ENCODE assay signal across 8 cellular contexts in genomic region chr13:30395192-30396158, GRCh38. TPM values are rescaled to one million over a fixed set of nuclear protein-coding genes. Genes with fewer than 3 reads are reported as not detected.
DNase-seq lines count a peak whose midpoint lies in the region; ATAC-seq, FAIRE-seq and TF ChIP-seq lines count a peak whose summit lies in the region.

No MANE protein-coding gene starts in this region.

- peak overlapping the region; percentile 98 for H3K27ac Mint-ChIP-seq in T-helper 17 cell

- H3K36me3 ChIP-seq in K562 (ENCODE audit: control insufficient read depth, insufficient read depth, low read length) (no peaks in the 10 kb centered on the region), rectal smooth muscle tissue (ENCODE audit: control insufficient read depth, insufficient read depth, low read length) (no peaks in the 10 kb centered on the region)

- H3K4me3 Mint-ChIP-seq in T-helper 17 cell = peak overlapping the region; percentile 97

- peak; percentile 59 for FAIRE-seq in K562 (lab: Jason Lieb, UNC)

- no peaks in the 10 kb centered on the region for H3K27me3 Mint-ChIP-seq in T-helper 17 cell

- DNase-seq in GM10248 (ENCODE audit: extremely low spot score) = peak; percentile 68
- DNase-seq in NCI-H128 (lab: John Stamatoyannopoulos, UW; ENCODE audit: unreplicated experiment) = peak; percentile 37
- DNase-seq in T-helper 17 cell = peak; percentile 40 to 53 (median 51)
- DNase-seq in K562 (ENCODE audit: extremely low read depth in 1 of 4, low spot score in 3 of 4) = peak in 3 of 4 experiments; percentile 24 to 55 (median 29)
- peak; percentile 82 to 84 for DNase-seq in hippocampal formation (lab: John Stamatoyannopoulos, UW)
- no peak for DNase-seq in RPMI8226

- no peaks in the 10 kb centered on the region for H3K36me3 Mint-ChIP-seq in T-helper 17 cell (ENCODE audit: low read depth)

- CTCF ChIA-PET in GM10248 (lab: Yijun Ruan, JAX) = interaction anchor here (0.6 to 5.6 kb wide), 7 partner anchors 10 to 56 kb away, joined by 3 to 25 read pairs (median 7); no protein-coding TSS in a partner anchor
- CTCF ChIA-PET in K562 (lab: Yijun Ruan, JAX; ENCODE audit: low intra/inter-chr PET ratio) = no interaction called here

- ATAC-seq in HG02642 (IDR thresholded peaks at IDR 0.05; ENCODE audit: poor library complexity, unreplicated experiment) (peak; percentile 77), T-helper 17 cell (peak; percentile 86), K562 (peak; percentile 75)

- 12% methylated on average over 15 of the region's 19 CpGs for WGBS in K562 (ENCODE audit: insufficient coverage, low coverage, missing lambda C conversion rate)

- POLR2A ChIA-PET in GM10248 (lab: Yijun Ruan, JAX) (no interaction called here), K562 (lab: Yijun Ruan, JAX) (interaction anchor here (0.6 to 0.8 kb wide), 3 partner anchors 10 to 229 kb away, joined by 3 read pairs; partner anchors contain the start of gene KATNAL1)

- no peak for TF ChIP-seq RAD21 in K562 (CRISPR knock-in tag; conservative IDR thresholded peaks at IDR 0.05 in 1 of 2, IDR thresholded peaks at IDR 0.05 in 1 of 2)

- peaks cover 24% of the 10 kb centered on the region for H3K4me1 Mint-ChIP-seq in T-helper 17 cell

- H3K79me2 ChIP-seq in K562 (ENCODE audit: control insufficient read depth, insufficient read depth, low read length) = no peaks in the 10 kb centered on the region

- BruUV-seq in K562 (replicated peaks; lab: Mats Ljungman, UMichigan) = no TSS peak

- intact Hi-C loops in K562 (cut with micrococcal nuclease) = no loop called here

- H3K27me3 ChIP-seq in K562 (ENCODE audit: control insufficient read depth in 2 of 2, insufficient read depth in 2 of 2, low read length in 2 of 2) (peaks cover 2 to 6% of the 10 kb centered on the region in 2 experiments; a peak in 2 of 5 replicates), rectal smooth muscle tissue (ENCODE audit: control insufficient read depth, insufficient read depth, low read length) (no peaks in the 10 kb centered on the region)

- no peak for TF ChIP-seq POLR2A in K562 (conservative IDR thresholded peaks at IDR 0.05)

- no peaks in the 10 kb centered on the region for H4K20me1 ChIP-seq in K562 (replicated peaks; ENCODE audit: control insufficient read depth, insufficient read depth, low read length)

- H2AFZ ChIP-seq in K562 (ENCODE audit: low read depth, low read length) = peak overlapping the region; percentile 88

- TF ChIP-seq EP300 in K562 (IDR thresholded peaks at IDR 0.05; ENCODE audit: low read length) = no peak

- in situ Hi-C loops in K562 (cut with MboI) = no loop called here

- H3K27ac ChIP-seq in K562 (ENCODE audit: extremely low read depth, low read depth, low read length) = no peak overlapping the region
- peak overlapping the region; percentile 96 for H3K27ac ChIP-seq in rectal smooth muscle tissue (ENCODE audit: low read depth, low read length)

- peak overlapping the region; percentile 67 for H3K4me2 ChIP-seq in K562 (ENCODE audit: insufficient read depth, low read length)

- H3K9me3 ChIP-seq in T-helper 17 cell (ENCODE audit: control insufficient read depth, low read length, poor library complexity, severe bottlenecking) (no peaks in the 10 kb centered on the region), K562 (replicated peaks; ENCODE audit: control insufficient read depth, insufficient read depth, low read depth, low read length) (no peaks in the 10 kb centered on the region)

- no peak for TF ChIP-seq CTCF in GM10248 (IDR thresholded peaks at IDR 0.05; ENCODE audit: control extremely low read depth, extremely low read depth, low read depth, missing control alignments)
- no peak for TF ChIP-seq CTCF in K562 (IDR thresholded peaks at IDR 0.05 in 2 of 3, conservative IDR thresholded peaks at IDR 0.05 in 1 of 3; ENCODE audit: insufficient read depth in 2 of 3, low read depth in 1 of 3, low read length in 3 of 3)

- H3K9me1 ChIP-seq in K562 (ENCODE audit: control insufficient read depth, insufficient read depth, low read length) = no peaks in the 10 kb centered on the region

- H3K4me3 ChIP-seq in K562 (peak overlapping the region; percentile 17; the same call in 1 of the 2 replicates), rectal smooth muscle tissue (ENCODE audit: low read length) (peak overlapping the region; percentile 92)

- H3K4me1 ChIP-seq in K562 (replicated peaks in 1 of 2; ENCODE audit: control insufficient read depth in 2 of 2, insufficient read depth in 2 of 2, low read length in 2 of 2) (peaks cover 3 to 4% of the 10 kb centered on the region in 2 experiments; a peak in 2 of 5 replicates), rectal smooth muscle tissue (ENCODE audit: control insufficient read depth, insufficient read depth, low read length) (peaks cover 2% of the 10 kb centered on the region)

- peak overlapping the region; percentile 30 to 48; a peak in 1 of 4 replicates for H3K9ac ChIP-seq in K562 (ENCODE audit: insufficient read depth in 1 of 2, low read depth in 2 of 2, low read length in 2 of 2)
- H3K9ac ChIP-seq in rectal smooth muscle tissue (ENCODE audit: low read length) = peak overlapping the region; percentile 94

TF ChIP-seq in K562, 482 proteins besides CTCF, POLR2A, EP300 and RAD21 (continues in another document):
- TF ChIP-seq MAX (CRISPR knock-in tag; IDR thresholded peaks at IDR 0.05) (0 out of 2 replicates have a peak, but pooled peaks have one; percentile 23), FOS (IDR thresholded peaks at IDR 0.05; ENCODE audit: extremely low read depth, insufficient read length) (peak; percentile 64), ASH1L (IDR thresholded peaks at IDR 0.05; ENCODE audit: borderline replicate concordance, low read depth, partially characterized antibody) (no peak), ZNF175 (CRISPR knock-in tag; IDR thresholded peaks at IDR 0.05; ENCODE audit: low read depth) (no peak), KDM4B (IDR thresholded peaks at IDR 0.05; ENCODE audit: borderline replicate concordance in 2 of 2, low read depth in 1 of 2) (no peak), RAD51 (IDR thresholded peaks at IDR 0.05; ENCODE audit: borderline replicate concordance, low read depth) (peak; percentile 98), ZNF551 (CRISPR knock-in tag; IDR thresholded peaks at IDR 0.05) (no peak), E2F6 (IDR thresholded peaks at IDR 0.05; ENCODE audit: borderline replicate concordance in 1 of 2, extremely low read depth in 1 of 2, insufficient read depth in 1 of 2, insufficient read length in 1 of 2, low read depth in 1 of 2, low read length in 1 of 2, poor library complexity in 1 of 2, severe bottlenecking in 1 of 2) (peak in 1 of 2 experiments; percentile 48), CEBPG (CRISPR knock-in tag; IDR thresholded peaks at IDR 0.05) (no peak), CEBPG (tag; conservative IDR thresholded peaks at IDR 0.05 in 1 of 2, IDR thresholded peaks at IDR 0.05 in 1 of 2) (peak in 1 of 2 experiments; percentile 13; a peak in 1 of 4 replicates), ZNF445 (CRISPR knock-in tag; IDR thresholded peaks at IDR 0.05; ENCODE audit: low read depth) (no peak)
- TF ChIP-seq, protein P1, sequence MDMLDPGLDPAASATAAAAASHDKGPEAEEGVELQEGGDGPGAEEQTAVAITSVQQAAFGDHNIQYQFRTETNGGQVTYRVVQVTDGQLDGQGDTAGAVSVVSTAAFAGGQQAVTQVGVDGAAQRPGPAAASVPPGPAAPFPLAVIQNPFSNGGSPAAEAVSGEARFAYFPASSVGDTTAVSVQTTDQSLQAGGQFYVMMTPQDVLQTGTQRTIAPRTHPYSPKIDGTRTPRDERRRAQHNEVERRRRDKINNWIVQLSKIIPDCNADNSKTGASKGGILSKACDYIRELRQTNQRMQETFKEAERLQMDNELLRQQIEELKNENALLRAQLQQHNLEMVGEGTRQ (CRISPR knock-in tag; IDR thresholded peaks at IDR 0.05) = peak; percentile 90

RNA-seq across cellular contexts. Expression of gene UBE2L5, which starts 26.8 kb away (rescaled TPM):
- total RNA-seq in T-helper 17 cell (not detected), K562 (2014; rRNA removed) (not detected in 2 replicates), K562 (2014; rRNA removed; fragmentation: Illumina TruSeq; extraction: Trizol) (not detected in 2 replicates), K562 (2015; rRNA removed; fragmentation: Illumina TruSeq; extraction: Trizol) (not detected in 2 replicates), K562 (2021) (not detected in 2 replicates)
- total RNA-seq in K562 (2011; cell fraction: chromatin; rRNA removed; ENCODE audit: low replicate concordance) = not detected in 2 replicates
- total RNA-seq in K562 (2011; cell fraction: nucleolus; rRNA removed) = not detected in 2 replicates
- total RNA-seq in K562 (2011; cell fraction: nucleoplasm; rRNA removed) = not detected in 2 replicates
- polyA plus RNA-seq in K562 (2011; rRNA removed) (1.4 and 1.5 TPM in 2 replicates), K562 (2014; fragmentation: Illumina TruSeq; extraction: Trizol) (0.86 TPM in 1 of 2 replicates, not detected in the other), K562 (2014; fragmentation: Nextera tagmentation; extraction: Ambion mirVana) (under 1 TPM in 1 of 2 experiments, not detected in 1; 0.22 TPM), K562 (2014; rRNA removed) (not detected in 2 replicates)
- polyA plus RNA-seq in K562 (2011; cell fraction: cytosol; rRNA removed) = 0.33 TPM in 1 of 2 replicates, not detected in the other
- polyA plus RNA-seq in K562 (2011; cell fraction: nucleus; rRNA removed) = 0.35 TPM in 1 of 2 replicates, not detected in the other
- 0.62 and 7.2 TPM in 2 replicates for polyA plus RNA-seq in K562 (2012)
- 0.45 and 1.9 TPM in 2 replicates for polyA minus RNA-seq in K562 (2011; rRNA and poly(A)+ RNA removed)
- polyA minus RNA-seq in K562 (2011; cell fraction: cytosol; rRNA and poly(A)+ RNA removed) = not detected in 2 replicates
- polyA minus RNA-seq in K562 (2011; cell fraction: nucleus; rRNA and poly(A)+ RNA removed) = not detected in 2 replicates
